30 cellular contexts compared by ENCODE assay signal in the genomic region with DNA sequence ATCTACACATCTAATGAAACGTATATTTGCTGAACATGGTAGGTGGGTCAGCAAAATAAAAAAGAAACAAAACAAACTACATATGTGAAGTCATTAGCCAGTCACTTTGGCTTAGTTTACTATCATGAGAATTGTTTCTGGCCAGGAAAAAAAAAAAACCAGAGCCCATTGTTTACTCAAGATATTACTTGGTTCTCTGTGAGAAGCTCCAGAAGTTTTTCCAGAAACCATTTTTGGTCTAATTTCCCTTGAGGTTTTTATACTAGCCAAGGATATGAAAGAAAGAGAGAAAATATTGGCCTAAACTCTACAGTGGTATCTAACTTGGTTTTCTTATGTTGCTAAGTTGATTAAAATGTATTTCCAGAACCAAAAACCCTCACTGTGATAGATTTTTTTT.
"Had no signal": no experiment of that assay in that cellular context is flagged by ENCODE, and none has a peak within 500 bp of the region (broad histone marks: within the 10 kb centered on the region; RNA-seq: fewer than 3 reads in every experiment).

No MANE protein-coding gene starts in this region.

- H3K36me3 ChIP-seq: neural progenitor cell, neutrophil, ovary, prostate gland, right lobe of liver, thyroid gland, transverse colon, upper lobe of left lung, vagina had no signal

- H3K27me3 ChIP-seq: neural progenitor cell, neutrophil, ovary, right lobe of liver, testis, thyroid gland, transverse colon, upper lobe of left lung, vagina had no signal

- ATAC-seq: left lobe of liver; natural killer cell; right lobe of liver; stimulated activated memory B cell treated with anti-CD40 and anti-IgM and Interleukin-4, amounts not matched to agents 10 μg/mL and 1 μg/mL and 100 μg/mL, for 72 hours; stimulated activated naive CD8-positive, alpha-beta T cell treated with anti-CD3 and anti-CD28 coated beads, Interleukin-15, amount 100 ng/mL, for 72 hours had no signal

- H3K27ac ChIP-seq: neural progenitor cell, neutrophil, ovary, prostate gland, right lobe of liver, testis, thyroid gland, transverse colon, upper lobe of left lung, vagina had no signal

- H3K4me3 ChIP-seq: lung, neural progenitor cell, ovary, prostate gland, right lobe of liver, smooth muscle cell, testis, thyroid gland, transverse colon, upper lobe of left lung, vagina had no signal

- H3K9me3 ChIP-seq: neutrophil, ovary, prostate gland, right lobe of liver, testis, thyroid gland, transverse colon, vagina had no signal

- H2AFZ ChIP-seq: neural progenitor cell had no signal

- DNase-seq: hypothalamus; immature natural killer cell; islet precursor cell; mesendoderm; naive B cell; natural killer cell; nephron progenitor cell; occipital lobe; ovary; posterior cingulate gyrus; retina; right lobe of liver; stimulated activated CD4-positive, alpha-beta T cell treated with anti-CD3 and anti-CD28 coated beads, Interleukin-1b, Interleukin-23, amount 100 ng/mL, for 48 hours; stimulated activated CD4-positive, alpha-beta T cell treated with anti-CD3 and anti-CD28 coated beads, Interleukin-2, amount 100 ng/mL, for 48 hours; stimulated activated CD4-positive, alpha-beta T cell treated with anti-CD3 and anti-CD28 coated beads, Interleukin-4, amount 100 ng/mL, for 4 hours; stimulated activated CD8-positive, alpha-beta memory T cell treated with anti-CD3 and anti-CD28 coated beads, Interleukin-4, amount 100 ng/mL, for 48 hours; stimulated activated naive CD4-positive, alpha-beta T cell treated with Interleukin-2 at 50 U/mL for 16 hours; stimulated activated naive CD8-positive, alpha-beta T cell treated with anti-CD3 and anti-CD28 coated beads, Interleukin-15, amount 100 ng/mL, for 72 hours; testis; thyroid gland; transverse colon; upper lobe of left lung had no signal

- H3K4me2 ChIP-seq: neural progenitor cell, smooth muscle cell had no signal

- H3K4me1 ChIP-seq: prostate gland, right lobe of liver, testis, thyroid gland, transverse colon, upper lobe of left lung, vagina had no signal
